Comparison of ENCODE assay signal across 15 cellular contexts in genomic region chr4:3862640-3863420, GRCh38.
DNase-seq lines count a peak whose midpoint lies in the region; ATAC-seq and TF ChIP-seq lines count a peak whose summit lies in the region.
"Had no signal": no experiment of that assay in that cellular context is flagged by ENCODE, and none has a peak within 500 bp of the region (broad histone marks: within the 10 kb centered on the region; RNA-seq: fewer than 3 reads in every experiment).

No MANE protein-coding gene starts in this region.

- H3K4me1 Mint-ChIP-seq in endothelial cell (ENCODE audit: unreplicated experiment): peaks cover 6% of the 10 kb centered on the region
- H3K4me1 Mint-ChIP-seq: activated B cell treated with CpG ODN at 0.5 μM for 24 hours; activated naive CD4-positive, alpha-beta T cell treated with anti-CD3 and anti-CD28 coated beads, Interleukin-2, amount 50 U/mL, for 24 hours; immature natural killer cell; T-cell had no signal

- H3K4me3 Mint-ChIP-seq in endothelial cell (ENCODE audit: unreplicated experiment): peak overlapping the region; percentile 59
- H3K4me3 Mint-ChIP-seq: activated B cell treated with CpG ODN at 0.5 μM for 24 hours; activated naive CD4-positive, alpha-beta T cell treated with anti-CD3 and anti-CD28 coated beads, Interleukin-2, amount 50 U/mL, for 24 hours; immature natural killer cell; T-cell had no signal

- H3K27me3 Mint-ChIP-seq in endothelial cell (ENCODE audit: unreplicated experiment): peaks cover 4% of the 10 kb centered on the region

- H3K36me3 Mint-ChIP-seq in endothelial cell (ENCODE audit: low read depth, unreplicated experiment): no peaks in the 10 kb centered on the region
- H3K36me3 Mint-ChIP-seq: activated naive CD4-positive, alpha-beta T cell treated with anti-CD3 and anti-CD28 coated beads, Interleukin-2, amount 50 U/mL, for 24 hours; immature natural killer cell; T-cell had no signal

- DNase-seq in endothelial cell (ENCODE audit: low spot score) (peak; percentile 77), left lung (peak in 1 of 2 donors; percentile 71), AG20443 (ENCODE audit: low spot score) (no peak), SKM-1 treated with dmso at 0.1 percent for 144 hours (lab: John Stamatoyannopoulos, UW; ENCODE audit: unreplicated experiment) (no peak)
- no peak for DNase-seq in activated effector memory CD4-positive, alpha-beta T cell treated with Interleukin-2 at 50 U/mL for 16 hours
- DNase-seq: activated B cell treated with CpG ODN at 0.5 μM for 24 hours, brain microvascular endothelial cell, immature natural killer cell, Peyer's patch, T-cell had no signal

- peak; percentile 51 for ATAC-seq in left lung
- ATAC-seq in HG03460 (IDR thresholded peaks at IDR 0.05; ENCODE audit: unreplicated experiment): no peak
- ATAC-seq: T-cell had no signal

- intact Hi-C loops in left lung (cut with DNase I): no loop called here

- H3K27me3 ChIP-seq in left lung: peaks cover 0 to 91% of the 10 kb centered on the region in 2 donors
- H3K27me3 ChIP-seq: Peyer's patch had no signal

- TF ChIP-seq CTCF in endothelial cell (IDR thresholded peaks at IDR 0.05; ENCODE audit: unreplicated experiment): no peak
- no peak for TF ChIP-seq CTCF in left lung (IDR thresholded peaks at IDR 0.05)

- H3K4me1 ChIP-seq in ES-I3 (ENCODE audit: insufficient read depth, low read length) (peaks cover 13% of the 10 kb centered on the region; the same call in 1 of the 2 replicates), left lung (no peaks in the 10 kb centered on the region)
- H3K4me1 ChIP-seq: parathyroid adenoma, Peyer's patch had no signal

- peak overlapping the region; percentile 75 for H3K27ac Mint-ChIP-seq in endothelial cell (ENCODE audit: unreplicated experiment)
- H3K27ac Mint-ChIP-seq: activated B cell treated with CpG ODN at 0.5 μM for 24 hours; activated naive CD4-positive, alpha-beta T cell treated with anti-CD3 and anti-CD28 coated beads, Interleukin-2, amount 50 U/mL, for 24 hours; immature natural killer cell; T-cell had no signal

- H3K4me3 ChIP-seq in left lung: no peak overlapping the region
- H3K4me3 ChIP-seq: Peyer's patch had no signal

- H3K9ac ChIP-seq in ES-I3 (ENCODE audit: low read depth, low read length): peak overlapping the region; percentile 36; the same call in 1 of the 2 replicates
- H3K9ac ChIP-seq: parathyroid adenoma had no signal

- H3K9me3 Mint-ChIP-seq in endothelial cell (ENCODE audit: unreplicated experiment): no peaks in the 10 kb centered on the region
- H3K9me3 Mint-ChIP-seq: activated B cell treated with CpG ODN at 0.5 μM for 24 hours; activated naive CD4-positive, alpha-beta T cell treated with anti-CD3 and anti-CD28 coated beads, Interleukin-2, amount 50 U/mL, for 24 hours; T-cell had no signal

- H3K36me3 ChIP-seq in ES-I3 (ENCODE audit: insufficient read depth, low read length) (no peaks in the 10 kb centered on the region), left lung (no peaks in the 10 kb centered on the region)
- H3K36me3 ChIP-seq: brain microvascular endothelial cell, Peyer's patch had no signal

- H3K9me3 ChIP-seq in ES-I3 (ENCODE audit: control insufficient read depth, insufficient read depth, low read length): no peaks in the 10 kb centered on the region
- peaks cover 0 to 1% of the 10 kb centered on the region in 2 donors for H3K9me3 ChIP-seq in left lung
- H3K9me3 ChIP-seq: Peyer's patch had no signal

- TF ChIP-seq EP300 in Ishikawa (IDR thresholded peaks at IDR 0.05; ENCODE audit: borderline replicate concordance): no peak

- no peak overlapping the region for H3K27ac ChIP-seq in left lung
- H3K27ac ChIP-seq: brain microvascular endothelial cell, parathyroid adenoma had no signal

- no peak for TF ChIP-seq RAD21 in Ishikawa (IDR thresholded peaks at IDR 0.05; ENCODE audit: low read depth)

TF ChIP-seq in Ishikawa, 13 proteins besides CTCF, POLR2A, EP300 and RAD21:
- no peak for TF ChIP-seq YY1 (IDR thresholded peaks at IDR 0.05; ENCODE audit: low read depth)
- TF ChIP-seq CEBPB (IDR thresholded peaks at IDR 0.05): no peak
- TF ChIP-seq TCF12 (IDR thresholded peaks at IDR 0.05; ENCODE audit: low read depth): no peak
- no peak for TF ChIP-seq CREB1 (IDR thresholded peaks at IDR 0.05; ENCODE audit: low read depth)
- TF ChIP-seq EGR1 (IDR thresholded peaks at IDR 0.05): peak; percentile 70
- TF ChIP-seq, protein P1, sequence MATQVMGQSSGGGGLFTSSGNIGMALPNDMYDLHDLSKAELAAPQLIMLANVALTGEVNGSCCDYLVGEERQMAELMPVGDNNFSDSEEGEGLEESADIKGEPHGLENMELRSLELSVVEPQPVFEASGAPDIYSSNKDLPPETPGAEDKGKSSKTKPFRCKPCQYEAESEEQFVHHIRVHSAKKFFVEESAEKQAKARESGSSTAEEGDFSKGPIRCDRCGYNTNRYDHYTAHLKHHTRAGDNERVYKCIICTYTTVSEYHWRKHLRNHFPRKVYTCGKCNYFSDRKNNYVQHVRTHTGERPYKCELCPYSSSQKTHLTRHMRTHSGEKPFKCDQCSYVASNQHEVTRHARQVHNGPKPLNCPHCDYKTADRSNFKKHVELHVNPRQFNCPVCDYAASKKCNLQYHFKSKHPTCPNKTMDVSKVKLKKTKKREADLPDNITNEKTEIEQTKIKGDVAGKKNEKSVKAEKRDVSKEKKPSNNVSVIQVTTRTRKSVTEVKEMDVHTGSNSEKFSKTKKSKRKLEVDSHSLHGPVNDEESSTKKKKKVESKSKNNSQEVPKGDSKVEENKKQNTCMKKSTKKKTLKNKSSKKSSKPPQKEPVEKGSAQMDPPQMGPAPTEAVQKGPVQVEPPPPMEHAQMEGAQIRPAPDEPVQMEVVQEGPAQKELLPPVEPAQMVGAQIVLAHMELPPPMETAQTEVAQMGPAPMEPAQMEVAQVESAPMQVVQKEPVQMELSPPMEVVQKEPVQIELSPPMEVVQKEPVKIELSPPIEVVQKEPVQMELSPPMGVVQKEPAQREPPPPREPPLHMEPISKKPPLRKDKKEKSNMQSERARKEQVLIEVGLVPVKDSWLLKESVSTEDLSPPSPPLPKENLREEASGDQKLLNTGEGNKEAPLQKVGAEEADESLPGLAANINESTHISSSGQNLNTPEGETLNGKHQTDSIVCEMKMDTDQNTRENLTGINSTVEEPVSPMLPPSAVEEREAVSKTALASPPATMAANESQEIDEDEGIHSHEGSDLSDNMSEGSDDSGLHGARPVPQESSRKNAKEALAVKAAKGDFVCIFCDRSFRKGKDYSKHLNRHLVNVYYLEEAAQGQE (IDR thresholded peaks at IDR 0.05; ENCODE audit: low read depth): no peak
